2 cellular contexts compared by ENCODE assay signal in genomic region chr2:199488772-199489400, GRCh38.
TF ChIP-seq lines count a peak whose summit lies in the region.

No MANE protein-coding gene starts in this region.

TF ChIP-seq in H1, 55 proteins besides CTCF, POLR2A, EP300 and RAD21 (continued from another document and continues in another):
- TF ChIP-seq TAF7 (optimal IDR thresholded peaks at IDR 0.05; ENCODE audit: borderline replicate concordance, low read depth, low read length) (no peak), CHD1 (IDR thresholded peaks at IDR 0.05; ENCODE audit: low read depth, low read length) (no peak), NRF1 (IDR thresholded peaks at IDR 0.05; ENCODE audit: low read depth, low read length) (no peak), SP1 (IDR thresholded peaks at IDR 0.05; ENCODE audit: low read depth, low read length) (no peak), PHF8 (conservative IDR thresholded peaks at IDR 0.05; ENCODE audit: low read depth, low read length) (no peak), HDAC6 (IDR thresholded peaks at IDR 0.05; ENCODE audit: low read depth, low read length) (no peak), JUND (IDR thresholded peaks at IDR 0.05; ENCODE audit: low read length) (no peak), USF2 (IDR thresholded peaks at IDR 0.05; ENCODE audit: low read length) (no peak), SRF (IDR thresholded peaks at IDR 0.05; ENCODE audit: low read depth, low read length) (no peak), HDAC2 (IDR thresholded peaks at IDR 0.05; ENCODE audit: borderline replicate concordance in 1 of 2, low read depth in 2 of 2, low read length in 2 of 2) (no peak), JUN (IDR thresholded peaks at IDR 0.05; ENCODE audit: low read depth, low read length) (no peak), CBX8 (IDR thresholded peaks at IDR 0.05; ENCODE audit: borderline replicate concordance, low read depth, low read length) (no peak), MAX (IDR thresholded peaks at IDR 0.05) (peak; percentile 50; the same call in 1 of the 2 replicates), EGR1 (IDR thresholded peaks at IDR 0.05; ENCODE audit: borderline replicate concordance, low read depth, low read length) (no peak), CREB1 (IDR thresholded peaks at IDR 0.05) (no peak), RXRA (IDR thresholded peaks at IDR 0.05; ENCODE audit: insufficient read depth, low read depth, low read length) (no peak), YY1 (IDR thresholded peaks at IDR 0.05; ENCODE audit: low read depth, low read length) (0 out of 2 replicates have a peak, but pooled peaks have one; percentile 32), NANOG (IDR thresholded peaks at IDR 0.05; ENCODE audit: insufficient read depth, low read depth, low read length, poor library complexity, severe bottlenecking) (no peak)

TF ChIP-seq in neural cell, 6 proteins besides CTCF, POLR2A, EP300 and RAD21 (continued from another document):
- TF ChIP-seq REST (IDR thresholded peaks at IDR 0.05; ENCODE audit: borderline replicate concordance), result no peak
